ENCODE assay signal across 18 cellular contexts in genomic region chr3:61687206-61687605, GRCh38.
DNase-seq lines count a peak whose midpoint lies in the region; FAIRE-seq and TF ChIP-seq lines count a peak whose summit lies in the region.
"Had no signal": no experiment of that assay in that cellular context is flagged by ENCODE, and none has a peak within 500 bp of the region (broad histone marks: within the 10 kb centered on the region; RNA-seq: fewer than 3 reads in every experiment).

No MANE protein-coding gene starts in this region.

- H3K27me3 ChIP-seq in astrocyte (ENCODE audit: insufficient read depth, low read length) (no peaks in the 10 kb centered on the region), keratinocyte (ENCODE audit: control insufficient read depth, extremely low read depth, insufficient read depth, low read length) (no peaks in the 10 kb centered on the region), parathyroid adenoma (ENCODE audit: control insufficient read depth, insufficient read depth, low read length) (no peaks in the 10 kb centered on the region)
- H3K27me3 ChIP-seq: BLaER1 treated with 17β-estradiol and CSF1 and Interleukin-3, amounts not matched to agents 10 nM and 100 nM had no signal

- FAIRE-seq in astrocyte (lab: Jason Lieb, UNC): no peak
- peak; percentile 17 for FAIRE-seq in keratinocyte (lab: Jason Lieb, UNC)
- FAIRE-seq: D721Med, HTR-8/SVneo had no signal

- peak; percentile 10 for DNase-seq in HuH-7 (ENCODE audit: low spot score)
- DNase-seq in astrocyte (ENCODE audit: low read depth): no peak
- DNase-seq in keratinocyte (ENCODE audit: low read depth, low spot score): no peak
- no peak for DNase-seq in H4 (ENCODE audit: low spot score)
- DNase-seq in immature natural killer cell: no peak
- DNase-seq in NCI-H1105 treated with DMSO at 0.1 percent for 48 hours (lab: John Stamatoyannopoulos, UW): no peak
- DNase-seq in activated T-cell treated with anti-CD3 and anti-CD28 coated beads, Interleukin-2, amount 50 U/mL, for 24 hours: no peak
- DNase-seq: CD8-positive, alpha-beta memory T cell; DMS79; H7; NCI-H1092 treated with DMSO at 0.1 percent for 48 hours; NCI-H2107; NCI-H2227 treated with DMSO at 0.1 percent for 48 hours; NCI-H524 had no signal

- H3K4me2 ChIP-seq in astrocyte (ENCODE audit: low read length): no peak overlapping the region
- peak overlapping the region; percentile 35 for H3K4me2 ChIP-seq in keratinocyte (ENCODE audit: control insufficient read depth, extremely low read depth, insufficient read depth, low read depth, low read length)
- H3K4me2 ChIP-seq in parathyroid adenoma (ENCODE audit: low read length): no peak overlapping the region
- H3K4me2 ChIP-seq: BLaER1 treated with 17β-estradiol and CSF1 and Interleukin-3, amounts not matched to agents 10 nM and 100 nM had no signal

- H3K4me1 ChIP-seq in astrocyte (ENCODE audit: insufficient read depth, low read length) (peaks cover 5% of the 10 kb centered on the region), keratinocyte (ENCODE audit: control insufficient read depth, extremely low read depth, insufficient read depth, low read length) (peaks cover 37% of the 10 kb centered on the region), parathyroid adenoma (peaks cover 66% of the 10 kb centered on the region)

- no peak overlapping the region for H3K9ac ChIP-seq in astrocyte (ENCODE audit: low read length)
- H3K9ac ChIP-seq in keratinocyte (ENCODE audit: control insufficient read depth, extremely low read depth, insufficient read depth, low read length): no peak overlapping the region
- H3K9ac ChIP-seq in parathyroid adenoma: no peak overlapping the region
- H3K9ac ChIP-seq: BLaER1 treated with 17β-estradiol and CSF1 and Interleukin-3, amounts not matched to agents 10 nM and 100 nM had no signal

- H3K4me1 Mint-ChIP-seq in astrocyte (ENCODE audit: low read depth, unreplicated experiment) (peaks cover 19% of the 10 kb centered on the region), immature natural killer cell (no peaks in the 10 kb centered on the region)
- H3K4me1 Mint-ChIP-seq in activated T-cell treated with anti-CD3 and anti-CD28 coated beads, Interleukin-2, amount 50 U/mL, for 24 hours (ENCODE audit: low read depth): no peaks in the 10 kb centered on the region
- H3K4me1 Mint-ChIP-seq: CD8-positive, alpha-beta memory T cell had no signal

- no peak overlapping the region for H2AFZ ChIP-seq in astrocyte (ENCODE audit: low read depth, low read length)
- no peak overlapping the region for H2AFZ ChIP-seq in keratinocyte (ENCODE audit: control insufficient read depth, low read length)
- no peak overlapping the region for H2AFZ ChIP-seq in parathyroid adenoma

- H3K9me3 Mint-ChIP-seq in astrocyte (ENCODE audit: unreplicated experiment) (peaks cover 1% of the 10 kb centered on the region), immature natural killer cell (peaks cover 0 to 2% (median 0%) of the 10 kb centered on the region in 6 donors)
- H3K9me3 Mint-ChIP-seq in activated T-cell treated with anti-CD3 and anti-CD28 coated beads, Interleukin-2, amount 50 U/mL, for 24 hours: no peaks in the 10 kb centered on the region

- peaks cover 22% of the 10 kb centered on the region for H3K79me2 ChIP-seq in astrocyte (ENCODE audit: insufficient read depth, low read length)
- peaks cover 15% of the 10 kb centered on the region for H3K79me2 ChIP-seq in keratinocyte (ENCODE audit: control insufficient read depth, insufficient read depth, low read length)
- H3K79me2 ChIP-seq in parathyroid adenoma: peaks cover 26% of the 10 kb centered on the region

- H3K27me3 Mint-ChIP-seq in astrocyte (ENCODE audit: low read depth, unreplicated experiment) (no peaks in the 10 kb centered on the region), immature natural killer cell (ENCODE audit: low read depth in 3 of 3) (peaks cover 2 to 4% (median 3%) of the 10 kb centered on the region in 3 donors)
- no peaks in the 10 kb centered on the region for H3K27me3 Mint-ChIP-seq in activated T-cell treated with anti-CD3 and anti-CD28 coated beads, Interleukin-2, amount 50 U/mL, for 24 hours
- H3K27me3 Mint-ChIP-seq: CD8-positive, alpha-beta memory T cell had no signal

- H3K9me3 ChIP-seq in astrocyte (ENCODE audit: insufficient read depth, low read depth, low read length) (no peaks in the 10 kb centered on the region), keratinocyte (ENCODE audit: control insufficient read depth, low read depth, low read length) (no peaks in the 10 kb centered on the region), parathyroid adenoma (ENCODE audit: control insufficient read depth, low read length) (no peaks in the 10 kb centered on the region)
- H3K9me3 ChIP-seq: BLaER1 treated with 17β-estradiol and CSF1 and Interleukin-3, amounts not matched to agents 10 nM and 100 nM had no signal

- no peak overlapping the region for H3K4me3 ChIP-seq in astrocyte (ENCODE audit: insufficient read depth, low read depth, low read length)
- H3K4me3 ChIP-seq in keratinocyte (ENCODE audit: control insufficient read depth in 2 of 3, extremely low read depth in 1 of 3, insufficient read depth in 2 of 3, low read depth in 1 of 3, low read length in 3 of 3): no peak overlapping the region
- H3K4me3 ChIP-seq in parathyroid adenoma (ENCODE audit: low read depth, low read length): no peak overlapping the region
- H3K4me3 ChIP-seq: BLaER1 treated with 17β-estradiol and CSF1 and Interleukin-3, amounts not matched to agents 10 nM and 100 nM had no signal

- H3K36me3 ChIP-seq in astrocyte (ENCODE audit: insufficient read depth, low read length) (no peaks in the 10 kb centered on the region), keratinocyte (ENCODE audit: control insufficient read depth in 2 of 2, extremely low read depth in 1 of 2, insufficient read depth in 2 of 2, low read length in 2 of 2) (no peaks in the 10 kb centered on the region), parathyroid adenoma (ENCODE audit: control insufficient read depth, insufficient read depth, low read length) (no peaks in the 10 kb centered on the region)

- H3K27ac Mint-ChIP-seq in astrocyte (ENCODE audit: unreplicated experiment) (peak overlapping the region; percentile 37), immature natural killer cell (no peak overlapping the region)
- no peak overlapping the region for H3K27ac Mint-ChIP-seq in activated T-cell treated with anti-CD3 and anti-CD28 coated beads, Interleukin-2, amount 50 U/mL, for 24 hours

- no peaks in the 10 kb centered on the region for H3K9me1 ChIP-seq in keratinocyte (ENCODE audit: control insufficient read depth, extremely low read depth, insufficient read depth, low read length)

- TF ChIP-seq CTCF in astrocyte (IDR thresholded peaks at IDR 0.05; ENCODE audit: insufficient read depth, low read depth, low read length) (no peak), keratinocyte (optimal IDR thresholded peaks at IDR 0.05 in 1 of 3, IDR thresholded peaks at IDR 0.05 in 1 of 3, conservative IDR thresholded peaks at IDR 0.05 in 1 of 3; ENCODE audit: extremely low read depth in 1 of 3, insufficient read depth in 2 of 3, low read length in 3 of 3) (no peak), parathyroid adenoma (IDR thresholded peaks at IDR 0.05) (no peak)

- H3K27ac ChIP-seq in astrocyte (ENCODE audit: low read depth, low read length) (no peak overlapping the region), keratinocyte (ENCODE audit: control insufficient read depth, insufficient read depth, low read length) (peak overlapping the region; percentile 47), parathyroid adenoma (peak overlapping the region; percentile 94)
- H3K27ac ChIP-seq: BLaER1 treated with 17β-estradiol and CSF1 and Interleukin-3, amounts not matched to agents 10 nM and 100 nM had no signal

- H4K20me1 ChIP-seq in astrocyte (ENCODE audit: insufficient read depth, low read length): peaks cover 66% of the 10 kb centered on the region
- no peaks in the 10 kb centered on the region for H4K20me1 ChIP-seq in keratinocyte (ENCODE audit: control insufficient read depth, extremely low read depth, insufficient read depth, low read length)

- no peaks in the 10 kb centered on the region for H3K36me3 Mint-ChIP-seq in astrocyte (ENCODE audit: low read depth, unreplicated experiment)
- H3K36me3 Mint-ChIP-seq in immature natural killer cell: no peaks in the 10 kb centered on the region
- no peaks in the 10 kb centered on the region for H3K36me3 Mint-ChIP-seq in activated T-cell treated with anti-CD3 and anti-CD28 coated beads, Interleukin-2, amount 50 U/mL, for 24 hours (ENCODE audit: low read depth)
- H3K36me3 Mint-ChIP-seq: CD8-positive, alpha-beta memory T cell had no signal

- dilution Hi-C loops in keratinocyte (cut with MboI; ENCODE audit: extremely low pct_ligation_motif_present, low sequenced_read_pairs): no loop called here

- H3K4me3 Mint-ChIP-seq in astrocyte (ENCODE audit: unreplicated experiment): no peak overlapping the region
- H3K4me3 Mint-ChIP-seq in immature natural killer cell: no peak overlapping the region
- no peak overlapping the region for H3K4me3 Mint-ChIP-seq in activated T-cell treated with anti-CD3 and anti-CD28 coated beads, Interleukin-2, amount 50 U/mL, for 24 hours
- H3K4me3 Mint-ChIP-seq: CD8-positive, alpha-beta memory T cell had no signal
